In the genomic region with DNA sequence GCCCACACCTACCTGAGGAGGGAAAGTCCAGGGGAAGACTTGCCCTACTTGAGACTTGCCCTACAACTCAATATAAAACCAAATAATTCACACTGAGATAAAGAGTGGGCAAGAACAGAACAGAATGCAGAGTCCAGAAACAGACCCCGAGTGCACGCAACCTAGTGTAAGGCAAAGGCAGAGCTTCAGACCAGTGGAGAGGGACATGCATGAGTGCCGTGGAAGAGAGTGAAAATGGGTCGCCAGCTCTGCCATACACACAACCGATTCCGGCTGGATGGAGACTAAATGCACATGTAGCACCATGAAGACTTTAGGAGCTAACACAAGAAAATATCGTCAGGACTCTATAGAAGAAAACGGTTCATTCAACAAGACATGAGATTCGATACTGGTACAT, we compare ENCODE assay signal across 1 cellular context.
TF ChIP-seq lines count a peak whose summit lies in the region.

No MANE protein-coding gene starts in this region.

TF ChIP-seq in A549, 52 proteins besides CTCF, POLR2A, EP300 and RAD21 (continued from another document):
- no peak for TF ChIP-seq BCL3 (IDR thresholded peaks at IDR 0.05)
- no peak for TF ChIP-seq NFE2L2 (conservative IDR thresholded peaks at IDR 0.05; ENCODE audit: low read length)
- TF ChIP-seq ZC3H11A (IDR thresholded peaks at IDR 0.05): no peak
- no peak for TF ChIP-seq PHF8 (IDR thresholded peaks at IDR 0.05; ENCODE audit: borderline replicate concordance, low read depth)
